18 cellular contexts compared by ENCODE assay signal in the genomic region with DNA sequence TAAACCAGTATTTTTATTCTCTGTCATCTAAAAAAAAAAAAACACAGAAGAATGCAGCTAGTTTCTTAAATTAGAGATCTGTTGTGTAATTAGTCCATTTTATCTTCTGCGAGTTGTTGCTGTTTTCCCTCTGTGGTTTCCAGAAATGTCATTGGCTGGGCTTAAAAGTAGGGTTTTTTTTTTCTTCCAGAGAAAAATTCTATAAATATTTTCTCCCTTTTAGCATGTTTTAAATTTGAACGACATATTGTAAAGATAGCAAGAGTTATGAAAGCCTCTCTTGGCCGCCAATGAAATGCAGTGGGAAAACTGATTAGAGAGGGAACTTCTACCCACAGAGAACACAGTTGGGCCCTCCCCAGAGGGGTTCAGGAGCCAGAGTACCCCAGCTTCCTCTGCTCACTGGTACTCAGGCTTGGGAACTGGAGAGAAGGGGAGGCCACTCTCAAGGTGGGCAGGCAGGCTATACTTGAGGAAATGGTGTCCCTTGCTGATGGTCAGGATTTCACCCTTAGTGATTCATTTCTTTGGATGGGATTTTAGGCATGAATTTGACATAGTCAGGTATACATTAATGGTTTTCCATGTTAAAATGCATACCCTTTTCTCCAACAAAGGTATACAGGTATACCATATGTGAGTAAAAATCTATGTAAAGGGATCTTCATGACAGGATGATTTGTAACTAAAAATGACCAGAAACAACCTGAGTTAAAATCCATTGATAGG.
DNase-seq lines count a peak whose midpoint lies in the region; FAIRE-seq and TF ChIP-seq lines count a peak whose summit lies in the region.
"Had no signal": no experiment of that assay in that cellular context is flagged by ENCODE, and none has a peak within 500 bp of the region (broad histone marks: within the 10 kb centered on the region; RNA-seq: fewer than 3 reads in every experiment).

No MANE protein-coding gene starts in this region.

- H3K27ac ChIP-seq in small intestine (ENCODE audit: low read depth in 1 of 2, low read length in 1 of 2): no peak overlapping the region
- H3K27ac ChIP-seq: HL-60 had no signal

- TF ChIP-seq CTCF in AG09309 (IDR thresholded peaks at IDR 0.05; ENCODE audit: control insufficient read depth, insufficient read depth, low read depth, low read length, missing control alignments) (no peak), fibroblast of villous mesenchyme (IDR thresholded peaks at IDR 0.05; ENCODE audit: insufficient read depth, low read depth, low read length) (no peak)

- no peaks in the 10 kb centered on the region for H3K9me3 ChIP-seq in small intestine (ENCODE audit: control insufficient read depth, low read depth)

- 52 to 63% (median 57%) methylated on average over 3 of the region's 3 CpGs for WGBS in small intestine, 3 donors

- FAIRE-seq in small intestine (lab: Jason Lieb, UNC): peak; percentile 79
- FAIRE-seq: GM19239, HTR-8/SVneo had no signal

- H3K4me3 ChIP-seq in AG09309 (ENCODE audit: control insufficient read depth, low read depth, low read length) (no peak overlapping the region), fibroblast of villous mesenchyme (ENCODE audit: low read depth, low read length) (no peak overlapping the region), small intestine (ENCODE audit: low read depth in 1 of 2, low read length in 2 of 2) (no peak overlapping the region)

- H3K4me1 ChIP-seq in small intestine (ENCODE audit: control insufficient read depth in 2 of 2, insufficient read depth in 1 of 2, low read depth in 1 of 2, low read length in 1 of 2): no peaks in the 10 kb centered on the region

- H3K27me3 ChIP-seq in small intestine (ENCODE audit: control insufficient read depth in 2 of 2, insufficient read depth in 2 of 2, low read length in 2 of 2): no peaks in the 10 kb centered on the region

- no peaks in the 10 kb centered on the region for H3K36me3 ChIP-seq in small intestine (ENCODE audit: control insufficient read depth in 2 of 2, insufficient read depth in 2 of 2, low read length in 2 of 2)

- DNase-seq in AG09309 (ENCODE audit: low read depth): peak; percentile 24
- DNase-seq in amniotic epithelial cell (ENCODE audit: low read depth): peak; percentile 72
- peak; percentile 84 for DNase-seq in fibroblast of villous mesenchyme (ENCODE audit: low read depth)
- DNase-seq in small intestine: no peak
- no peak for DNase-seq in AG08396 (ENCODE audit: low spot score)
- no peak for DNase-seq in GOT3 (lab: John Stamatoyannopoulos, UW)
- no peak for DNase-seq in dermis blood vessel endothelial cell
- no peak for DNase-seq in NCI-H1048 (lab: John Stamatoyannopoulos, UW)
- DNase-seq: COR-L47, H7, NCI-H1417, NCI-H1930, NCI-H748 treated with DMSO at 0.1 percent for 48 hours, RPMI8226, SIG-M5 had no signal

Comparison
In these comparisons a context has a peak if more than half of its experiments do, and no peak if none do; other contexts are left out.
1. DNase-seq: peak in AG09309 (single experiment), amniotic epithelial cell (single experiment) and fibroblast of villous mesenchyme (single experiment); none in small intestine (single experiment), AG08396 (single experiment), GOT3 (single experiment), dermis blood vessel endothelial cell (single experiment) and NCI-H1048 (single experiment).